In the genomic region with DNA sequence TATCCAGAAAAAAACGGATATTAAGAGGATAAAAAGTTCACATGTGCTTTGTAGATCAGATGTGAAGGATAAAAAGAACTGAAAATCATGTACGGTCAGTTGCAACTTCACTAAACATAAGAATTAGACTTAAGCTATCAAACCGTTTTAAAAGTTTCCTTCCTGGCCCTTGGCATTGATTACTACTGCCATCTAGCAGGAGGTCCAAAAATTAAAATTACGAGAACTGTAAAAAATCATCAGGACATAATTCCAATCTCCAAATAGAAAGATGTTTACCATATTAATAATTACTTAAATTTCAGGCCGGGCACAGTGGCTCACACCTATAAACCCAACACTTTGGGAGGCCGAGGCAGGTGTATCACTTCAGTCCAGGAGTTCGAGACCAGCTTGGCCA, we compare ENCODE assay signal across 22 cellular contexts. TPM values are rescaled to one million over a fixed set of nuclear protein-coding genes. Genes with fewer than 3 reads are reported as not detected.
DNase-seq lines count a peak whose midpoint lies in the region; ATAC-seq and TF ChIP-seq lines count a peak whose summit lies in the region.
"Had no signal": no experiment of that assay in that cellular context is flagged by ENCODE, and none has a peak within 500 bp of the region (broad histone marks: within the 10 kb centered on the region; RNA-seq: fewer than 3 reads in every experiment).

No MANE protein-coding gene starts in this region.

- intact Hi-C loops in MCF 10A (cut with micrococcal nuclease), result loop anchor here (1.0 to 2.0 kb wide), 2 partner anchors 136 to 245 kb away; no protein-coding TSS in a partner anchor
- intact Hi-C loops in breast epithelium (cut with DNase I; ENCODE audit: low total_unique reads), result no loop called here
- intact Hi-C loops in OCI-LY7 (cut with micrococcal nuclease; ENCODE audit: unreplicated experiment), result loop anchor here (1.0 to 5.0 kb wide), 2 partner anchors 136 to 246 kb away; no protein-coding TSS in a partner anchor
- intact Hi-C loops in left lung (cut with DNase I), result no loop called here

- ATAC-seq in left lung (no peak), HG02870 (IDR thresholded peaks at IDR 0.05; ENCODE audit: unreplicated experiment) (no peak)
- ATAC-seq: activated CD8-positive, alpha-beta T cell treated with anti-CD3 and anti-CD28 coated beads, Interleukin-2, amount 10 ng/mL, durations not matched to agents 7 days and 5 days; naive thymus-derived CD8-positive, alpha-beta T cell; sciatic nerve had no signal

- H3K9me2 ChIP-seq in OCI-LY7 (ENCODE audit: insufficient read depth, low read length), result no peaks in the 10 kb centered on the region

- H3K4me1 ChIP-seq in breast epithelium, result no peaks in the 10 kb centered on the region
- peaks cover 4% of the 10 kb centered on the region for H3K4me1 ChIP-seq in OCI-LY7 (ENCODE audit: insufficient read depth, low read length, poor library complexity, severe bottlenecking)
- H3K4me1 ChIP-seq in left lung, result peaks cover 0 to 3% of the 10 kb centered on the region in 2 donors

- H3K27me3 Mint-ChIP-seq in MCF 10A (ENCODE audit: insufficient read depth, unreplicated experiment) (no peaks in the 10 kb centered on the region), chondrocyte (ENCODE audit: low read depth) (no peaks in the 10 kb centered on the region)
- H3K27me3 Mint-ChIP-seq: activated T-cell treated with anti-CD3 and anti-CD28 coated beads, Interleukin-2, amount 50 U/mL, for 24 hours; naive thymus-derived CD8-positive, alpha-beta T cell had no signal

- no peak overlapping the region for H3K4me3 Mint-ChIP-seq in MCF 10A (ENCODE audit: unreplicated experiment)
- H3K4me3 Mint-ChIP-seq in chondrocyte (ENCODE audit: unreplicated experiment), result no peak overlapping the region
- H3K4me3 Mint-ChIP-seq: activated CD8-positive, alpha-beta T cell treated with anti-CD3 and anti-CD28 coated beads, Interleukin-2, amount 10 ng/mL, durations not matched to agents 7 days and 5 days; activated naive CD4-positive, alpha-beta T cell treated with anti-CD3 and anti-CD28 coated beads for 36 hours; activated T-cell treated with anti-CD3 and anti-CD28 coated beads, Interleukin-2, amount 50 U/mL, for 24 hours; CD14-positive monocyte; naive thymus-derived CD8-positive, alpha-beta T cell had no signal

- H3K9me3 Mint-ChIP-seq in MCF 10A (ENCODE audit: unreplicated experiment) (peaks cover 8% of the 10 kb centered on the region), chondrocyte (ENCODE audit: low read depth) (peaks cover 24% of the 10 kb centered on the region)

- peaks cover 7% of the 10 kb centered on the region for H3K36me3 Mint-ChIP-seq in MCF 10A (ENCODE audit: insufficient read depth, unreplicated experiment)
- peaks cover 18% of the 10 kb centered on the region for H3K36me3 Mint-ChIP-seq in chondrocyte (ENCODE audit: low read depth)

- CTCF ChIA-PET in MCF 10A (lab: Yijun Ruan, JAX), result interaction anchor here (0.6 to 7.2 kb wide), 20 partner anchors 10 to 754 kb away, joined by 3 to 60 read pairs (median 4); a partner anchor contains a TSS
- CTCF ChIA-PET in OCI-LY7 (lab: Charles Lee; ENCODE audit: unreplicated experiment), result interaction anchor here (1.0 kb wide), 1 partner anchor 10 kb away, joined by 3 read pairs; no protein-coding TSS in a partner anchor

- H3K27ac Mint-ChIP-seq in MCF 10A (ENCODE audit: low read depth, unreplicated experiment) (peak overlapping the region; percentile 23), chondrocyte (ENCODE audit: unreplicated experiment) (no peak overlapping the region)
- H3K27ac Mint-ChIP-seq: activated CD8-positive, alpha-beta T cell treated with anti-CD3 and anti-CD28 coated beads, Interleukin-2, amount 10 ng/mL, durations not matched to agents 7 days and 5 days; activated naive CD4-positive, alpha-beta T cell treated with anti-CD3 and anti-CD28 coated beads for 36 hours; activated T-cell treated with anti-CD3 and anti-CD28 coated beads, Interleukin-2, amount 50 U/mL, for 24 hours; CD14-positive monocyte had no signal

- H3K9me3 ChIP-seq in breast epithelium, result peaks cover 6 to 19% of the 10 kb centered on the region in 2 donors
- H3K9me3 ChIP-seq in OCI-LY7 (ENCODE audit: low read length), result peaks cover 18% of the 10 kb centered on the region
- H3K9me3 ChIP-seq in left lung, result peaks cover 0 to 13% of the 10 kb centered on the region in 2 donors

- no peak for TF ChIP-seq POLR2A in breast epithelium (IDR thresholded peaks at IDR 0.05)

- BruUV-seq in MCF 10A (replicated peaks; lab: Mats Ljungman, UMichigan) (no TSS peak), OCI-LY7 (replicated peaks; lab: Mats Ljungman, UMichigan) (no TSS peak)

- peaks cover 6% of the 10 kb centered on the region; the same call in 1 of the 2 replicates for H4K20me1 ChIP-seq in OCI-LY7 (ENCODE audit: insufficient read depth, low read length)

- H3K27me3 ChIP-seq in breast epithelium (no peaks in the 10 kb centered on the region), left lung (no peaks in the 10 kb centered on the region)

- H3K36me3 ChIP-seq in breast epithelium (no peaks in the 10 kb centered on the region), OCI-LY7 (ENCODE audit: insufficient read depth, low read length) (peaks cover 58% of the 10 kb centered on the region), left lung (no peaks in the 10 kb centered on the region)

- H3K4me1 Mint-ChIP-seq in MCF 10A (ENCODE audit: insufficient read depth, unreplicated experiment) (peaks cover 14% of the 10 kb centered on the region), chondrocyte (ENCODE audit: low read depth) (peaks cover 3% of the 10 kb centered on the region)

- H2AFZ ChIP-seq in OCI-LY7 (ENCODE audit: low read length), result no peak overlapping the region

- H3K4me2 ChIP-seq in OCI-LY7 (ENCODE audit: low read length), result no peak overlapping the region

- POLR2A ChIA-PET in MCF 10A (lab: Yijun Ruan, JAX), result interaction anchor here (1.3 to 1.6 kb wide), 2 partner anchors 8 to 90 kb away, joined by 6 to 8 read pairs; a partner anchor contains a TSS
- POLR2A ChIA-PET in OCI-LY7 (lab: Charles Lee), result interaction anchor here (0.5 to 0.7 kb wide), 2 partner anchors 140 to 145 kb away, joined by 4 to 5 read pairs; no protein-coding TSS in a partner anchor

- peaks cover 92% of the 10 kb centered on the region for H3K79me2 ChIP-seq in OCI-LY7 (ENCODE audit: insufficient read depth, low read depth, low read length)

- no peak for DNase-seq in MCF 10A (ENCODE audit: unreplicated experiment)
- no peak for DNase-seq in breast epithelium (ENCODE audit: low spot score in 2 of 2)
- no peak for DNase-seq in OCI-LY7 (ENCODE audit: low spot score)
- no peak for DNase-seq in chondrocyte (ENCODE audit: low spot score)
- DNase-seq in T-helper 9 cell, result no peak
- DNase-seq in left lung, result no peak
- no peak for DNase-seq in GM20000 (ENCODE audit: low spot score)
- DNase-seq: activated CD8-positive, alpha-beta T cell treated with anti-CD3 and anti-CD28 coated beads, Interleukin-2, amount 10 ng/mL, durations not matched to agents 7 days and 5 days; activated naive CD4-positive, alpha-beta T cell treated with anti-CD3 and anti-CD28 coated beads for 36 hours; activated T-cell treated with anti-CD3 and anti-CD28 coated beads, Interleukin-2, amount 50 U/mL, for 24 hours; amygdala; central memory CD4-positive, alpha-beta T cell; erythroblast; naive thymus-derived CD8-positive, alpha-beta T cell; NCI-H1105 treated with DMSO at 0.1 percent for 48 hours; NCI-H2081; NCI-H446 treated with DMSO at 0.1 percent for 48 hours; SHP77; T-helper 2 cell had no signal

- TF ChIP-seq CTCF in MCF 10A (IDR thresholded peaks at IDR 0.05; ENCODE audit: unreplicated experiment) (no peak), breast epithelium (IDR thresholded peaks at IDR 0.05) (no peak), OCI-LY7 (conservative IDR thresholded peaks at IDR 0.05; ENCODE audit: low read length) (peak; percentile 58; the same call in 1 of the 2 replicates), chondrocyte (IDR thresholded peaks at IDR 0.05) (peak; percentile 23), left lung (IDR thresholded peaks at IDR 0.05) (no peak), GM20000 (IDR thresholded peaks at IDR 0.05; ENCODE audit: extremely low read depth, missing control alignments) (no peak)

- H3K27ac ChIP-seq in breast epithelium (no peak overlapping the region), OCI-LY7 (ENCODE audit: low read depth, low read length, poor library complexity, severe bottlenecking) (no peak overlapping the region), left lung (no peak overlapping the region)

- no peak overlapping the region for H3K4me3 ChIP-seq in breast epithelium
- H3K4me3 ChIP-seq in OCI-LY7 (ENCODE audit: low read depth, low read length, poor library complexity, severe bottlenecking), result no peak overlapping the region
- H3K4me3 ChIP-seq in left lung, result no peak overlapping the region

RNA-seq across cellular contexts. Expression of a gene that starts 7.9 kb away (rescaled TPM):
- 14.3 and 17.4 TPM in 2 replicates for total RNA-seq in MCF 10A (2022)
- total RNA-seq in breast epithelium, result 10 to 100 TPM in 1 of 3 donors, 1 to 10 TPM in 2; 5.1 to 12.4 (median 8.5) TPM
- 14.7 and 15.5 TPM in 2 replicates for total RNA-seq in OCI-LY7 (2014; rRNA removed; shearing (Covaris generic))
- total RNA-seq in OCI-LY7 (2022), result 23.5 and 27.9 TPM in 2 replicates
- total RNA-seq in chondrocyte, result 10.6 to 11.7 TPM (median 10.8 TPM) in 3 replicates
- total RNA-seq in left lung, result 10 to 100 TPM; 10.9 to 13.4 TPM

Comparison
In these comparisons a context has a peak if more than half of its experiments do, and no peak if none do; other contexts are left out.
1. intact Hi-C loops: an anchor here in MCF 10A (1.0 to 2.0 kb wide) and OCI-LY7 (1.0 to 5.0 kb wide); none called in breast epithelium and left lung.
2. CTCF ChIP-seq: peak in OCI-LY7 (single experiment) and chondrocyte (single experiment); none in MCF 10A (single experiment), breast epithelium (0 of 3), left lung (0 of 2) and GM20000 (single experiment).